ENCODE assay signal across 8 cellular contexts in genomic region chr15:52256930-52257733, GRCh38. TPM values are rescaled to one million over a fixed set of nuclear protein-coding genes. Genes with fewer than 3 reads are reported as not detected.
DNase-seq lines count a peak whose midpoint lies in the region; ATAC-seq and TF ChIP-seq lines count a peak whose summit lies in the region.

No MANE protein-coding gene starts in this region.

- ATAC-seq in T-cell (replicated peaks in 1 of 4): peak in 2 of 4 experiments; percentile 18 to 42
- ATAC-seq in stimulated activated naive CD8-positive, alpha-beta T cell treated with anti-CD3 and anti-CD28 coated beads, Interleukin-15, amount 100 ng/mL, for 72 hours: no peak
- no peak for ATAC-seq in GM21526 (IDR thresholded peaks at IDR 0.05; ENCODE audit: low FRiP score, unreplicated experiment)
- ATAC-seq in effector memory CD8-positive, alpha-beta T cell (replicated peaks): no peak
- ATAC-seq in HG02678 (IDR thresholded peaks at IDR 0.05; ENCODE audit: unreplicated experiment): no peak

- no peak overlapping the region for H3K4me3 ChIP-seq in fibroblast of pulmonary artery (replicated peaks; ENCODE audit: low read depth, low read length)

- peak overlapping the region; percentile 63 for H3K27ac Mint-ChIP-seq in activated CD4-positive, alpha-beta T cell treated with anti-CD3 and anti-CD28 coated beads, Interleukin-2, amount 10 ng/mL, durations not matched to agents 7 days and 5 days
- peak overlapping the region; percentile 46 to 58 for H3K27ac Mint-ChIP-seq in T-cell
- H3K27ac Mint-ChIP-seq in stimulated activated naive CD8-positive, alpha-beta T cell treated with anti-CD3 and anti-CD28 coated beads, Interleukin-15, amount 100 ng/mL, for 72 hours: no peak overlapping the region
- H3K27ac Mint-ChIP-seq in effector memory CD8-positive, alpha-beta T cell: no peak overlapping the region

- no peaks in the 10 kb centered on the region for H3K27me3 Mint-ChIP-seq in activated CD4-positive, alpha-beta T cell treated with anti-CD3 and anti-CD28 coated beads, Interleukin-2, amount 10 ng/mL, durations not matched to agents 7 days and 5 days
- no peaks in the 10 kb centered on the region for H3K27me3 Mint-ChIP-seq in T-cell
- no peaks in the 10 kb centered on the region for H3K27me3 Mint-ChIP-seq in stimulated activated naive CD8-positive, alpha-beta T cell treated with anti-CD3 and anti-CD28 coated beads, Interleukin-15, amount 100 ng/mL, for 72 hours
- no peaks in the 10 kb centered on the region for H3K27me3 Mint-ChIP-seq in effector memory CD8-positive, alpha-beta T cell

- H3K36me3 Mint-ChIP-seq in activated CD4-positive, alpha-beta T cell treated with anti-CD3 and anti-CD28 coated beads, Interleukin-2, amount 10 ng/mL, durations not matched to agents 7 days and 5 days (ENCODE audit: low read depth): peaks cover 2% of the 10 kb centered on the region
- H3K36me3 Mint-ChIP-seq in T-cell: no peaks in the 10 kb centered on the region
- H3K36me3 Mint-ChIP-seq in effector memory CD8-positive, alpha-beta T cell (ENCODE audit: insufficient read depth): peaks cover 4% of the 10 kb centered on the region

- H3K4me3 Mint-ChIP-seq in activated CD4-positive, alpha-beta T cell treated with anti-CD3 and anti-CD28 coated beads, Interleukin-2, amount 10 ng/mL, durations not matched to agents 7 days and 5 days: peak overlapping the region; percentile 32
- H3K4me3 Mint-ChIP-seq in T-cell: peak overlapping the region in 2 of 3 donors; percentile 45 to 60
- peak overlapping the region; percentile 27 to 35 for H3K4me3 Mint-ChIP-seq in stimulated activated naive CD8-positive, alpha-beta T cell treated with anti-CD3 and anti-CD28 coated beads, Interleukin-15, amount 100 ng/mL, for 72 hours
- peak overlapping the region in 1 of 2 donors; percentile 39 for H3K4me3 Mint-ChIP-seq in effector memory CD8-positive, alpha-beta T cell

- DNase-seq in activated CD4-positive, alpha-beta T cell treated with anti-CD3 and anti-CD28 coated beads, Interleukin-2, amount 10 ng/mL, durations not matched to agents 7 days and 5 days: peak; percentile 34
- DNase-seq in activated CD4-positive, alpha-beta T cell treated with anti-CD3 and anti-CD28 coated beads, Interleukin-2, amount 50 U/mL, for 4 hours: no peak
- no peak for DNase-seq in T-cell
- peak; percentile 18 for DNase-seq in fibroblast of pulmonary artery (ENCODE audit: low read depth)
- no peak for DNase-seq in stimulated activated naive CD8-positive, alpha-beta T cell treated with anti-CD3 and anti-CD28 coated beads, Interleukin-15, amount 100 ng/mL, for 72 hours
- no peak for DNase-seq in effector memory CD8-positive, alpha-beta T cell

- peaks cover 72% of the 10 kb centered on the region for H3K4me1 Mint-ChIP-seq in activated CD4-positive, alpha-beta T cell treated with anti-CD3 and anti-CD28 coated beads, Interleukin-2, amount 10 ng/mL, durations not matched to agents 7 days and 5 days
- H3K4me1 Mint-ChIP-seq in T-cell: peaks cover 24 to 39% (median 28%) of the 10 kb centered on the region in 3 donors
- peaks cover 41% of the 10 kb centered on the region for H3K4me1 Mint-ChIP-seq in stimulated activated naive CD8-positive, alpha-beta T cell treated with anti-CD3 and anti-CD28 coated beads, Interleukin-15, amount 100 ng/mL, for 72 hours
- peaks cover 13% of the 10 kb centered on the region in 2 donors for H3K4me1 Mint-ChIP-seq in effector memory CD8-positive, alpha-beta T cell (ENCODE audit: low read depth in 2 of 2)

- no peak for TF ChIP-seq CTCF in fibroblast of pulmonary artery (IDR thresholded peaks at IDR 0.05; ENCODE audit: low read length, missing control alignments)

- CTCF ChIA-PET in activated CD4-positive, alpha-beta T cell treated with anti-CD3 and anti-CD28 coated beads, Interleukin-2, amount 10 ng/mL, durations not matched to agents 7 days and 5 days (lab: Charles Lee): interaction anchor here (0.5 to 4.3 kb wide), 21 partner anchors 9 to 500 kb away, joined by 3 to 31 read pairs (median 3); no protein-coding TSS in a partner anchor
- CTCF ChIA-PET in T-cell (lab: Charles Lee): interaction anchor here (0.6 to 5.6 kb wide), 20 partner anchors 13 to 1540 kb away, joined by 3 to 40 read pairs (median 3); no protein-coding TSS in a partner anchor

- H3K9me3 Mint-ChIP-seq in activated CD4-positive, alpha-beta T cell treated with anti-CD3 and anti-CD28 coated beads, Interleukin-2, amount 10 ng/mL, durations not matched to agents 7 days and 5 days: no peaks in the 10 kb centered on the region
- no peaks in the 10 kb centered on the region for H3K9me3 Mint-ChIP-seq in T-cell
- H3K9me3 Mint-ChIP-seq in stimulated activated naive CD8-positive, alpha-beta T cell treated with anti-CD3 and anti-CD28 coated beads, Interleukin-15, amount 100 ng/mL, for 72 hours: no peaks in the 10 kb centered on the region
- no peaks in the 10 kb centered on the region for H3K9me3 Mint-ChIP-seq in effector memory CD8-positive, alpha-beta T cell

- POLR2A ChIA-PET in activated CD4-positive, alpha-beta T cell treated with anti-CD3 and anti-CD28 coated beads, Interleukin-2, amount 10 ng/mL, durations not matched to agents 7 days and 5 days (lab: Charles Lee): interaction anchor here (0.5 kb wide), 1 partner anchor 73 kb away, joined by 4 read pairs; no protein-coding TSS in a partner anchor
- POLR2A ChIA-PET in T-cell (lab: Charles Lee): interaction anchor here (0.6 to 0.8 kb wide), 4 partner anchors 67 to 479 kb away, joined by 4 to 8 read pairs (median 4); no protein-coding TSS in a partner anchor

RNA-seq across cellular contexts. Expression of gene MYO5C, which starts 38.5 kb away (rescaled TPM):
- total RNA-seq in activated CD4-positive, alpha-beta T cell treated with anti-CD3 and anti-CD28 coated beads, Interleukin-2, amount 10 ng/mL, durations not matched to agents 7 days and 5 days: 1 to 10 TPM; 2.4 to 2.8 TPM
- under 1 TPM; 0.33 to 0.73 (median 0.53) TPM for total RNA-seq in T-cell

Comparison
In these comparisons a context has a peak if more than half of its experiments do, and no peak if none do; other contexts are left out.
1. DNase-seq: peak in activated CD4-positive, alpha-beta T cell treated with anti-CD3 and anti-CD28 coated beads, Interleukin-2, amount 10 ng/mL, durations not matched to agents 7 days and 5 days (single experiment) and fibroblast of pulmonary artery (single experiment); none in activated CD4-positive, alpha-beta T cell treated with anti-CD3 and anti-CD28 coated beads, Interleukin-2, amount 50 U/mL, for 4 hours (0 of 2), T-cell (0 of 34), stimulated activated naive CD8-positive, alpha-beta T cell treated with anti-CD3 and anti-CD28 coated beads, Interleukin-15, amount 100 ng/mL, for 72 hours (0 of 2) and effector memory CD8-positive, alpha-beta T cell (0 of 3).
2. H3K27ac Mint-ChIP-seq: peak in activated CD4-positive, alpha-beta T cell treated with anti-CD3 and anti-CD28 coated beads, Interleukin-2, amount 10 ng/mL, durations not matched to agents 7 days and 5 days (single experiment) and T-cell (2 of 2); none in stimulated activated naive CD8-positive, alpha-beta T cell treated with anti-CD3 and anti-CD28 coated beads, Interleukin-15, amount 100 ng/mL, for 72 hours (0 of 2) and effector memory CD8-positive, alpha-beta T cell (0 of 2).